8 cellular contexts compared by ENCODE assay signal in the genomic region with DNA sequence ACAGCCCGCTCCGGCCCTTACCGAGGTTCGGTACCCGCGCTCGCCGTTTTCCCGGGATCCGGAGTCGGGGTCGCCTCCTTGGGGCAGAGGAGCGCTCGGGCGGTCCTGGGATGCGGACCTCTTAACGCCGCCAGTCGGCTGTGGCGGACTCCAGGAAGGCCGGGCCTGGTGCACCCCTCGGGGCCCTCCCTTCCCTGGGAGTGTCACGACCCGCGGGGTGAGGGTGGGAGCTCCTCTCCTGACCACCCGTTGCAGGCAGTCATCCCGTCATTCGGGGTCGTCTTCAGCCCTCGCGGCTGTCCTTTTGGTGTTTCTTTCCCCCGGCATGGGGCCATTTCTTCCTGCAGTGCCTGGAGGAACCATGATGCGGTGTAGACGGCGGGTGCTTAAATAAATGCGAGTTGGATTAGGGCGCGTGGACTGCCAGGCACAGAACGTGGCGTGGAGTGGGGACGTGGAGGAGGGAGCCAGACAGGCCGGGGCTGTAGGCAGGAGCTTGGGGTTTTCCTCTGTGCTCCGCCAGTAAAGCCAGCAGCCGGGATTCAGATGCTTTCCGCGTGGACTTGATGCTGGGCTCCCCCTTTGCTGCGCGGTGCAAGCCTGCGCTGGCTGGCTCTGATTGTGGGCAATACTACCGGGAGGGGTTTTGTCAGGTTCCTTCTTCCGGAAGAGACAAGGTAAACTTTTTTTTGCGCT. TPM values are rescaled to one million over a fixed set of nuclear protein-coding genes. Genes with fewer than 3 reads are reported as not detected.
DNase-seq lines count a peak whose midpoint lies in the region; ATAC-seq and TF ChIP-seq lines count a peak whose summit lies in the region.

No MANE protein-coding gene starts in this region.

- H3K27ac Mint-ChIP-seq in CD4-positive, CD25-positive, alpha-beta regulatory T cell = peak overlapping the region; percentile 94 to 100 (median 94)

- peaks cover 3% of the 10 kb centered on the region for H3K36me3 Mint-ChIP-seq in CD4-positive, CD25-positive, alpha-beta regulatory T cell

- peak in 1 of 6 experiments; percentile 35 for TF ChIP-seq CTCF in adrenal gland (IDR thresholded peaks at IDR 0.05)

- peak overlapping the region; percentile 95 to 99 (median 96) for H3K4me3 Mint-ChIP-seq in CD4-positive, CD25-positive, alpha-beta regulatory T cell

- no peaks in the 10 kb centered on the region for H3K36me3 ChIP-seq in CD4-positive, CD25-positive, alpha-beta regulatory T cell (ENCODE audit: control insufficient read depth, insufficient read depth, low read length)
- no peaks in the 10 kb centered on the region for H3K36me3 ChIP-seq in adrenal gland (replicated peaks in 1 of 2)
- no peaks in the 10 kb centered on the region for H3K36me3 ChIP-seq in rectal smooth muscle tissue (ENCODE audit: control insufficient read depth, insufficient read depth, low read length)

- 0 to 1% (median 0%) methylated on average over 26 to 52 of the region's 52 CpGs for WGBS in adrenal gland, 4 donors
- under 1% methylated on average over 52 of the region's 52 CpGs for WGBS in right cardiac atrium

- H3K4me1 ChIP-seq in CD4-positive, CD25-positive, alpha-beta regulatory T cell (ENCODE audit: control insufficient read depth, insufficient read depth, low read length, poor library complexity, severe bottlenecking) = peaks cover 23% of the 10 kb centered on the region
- peaks cover 5 to 18% of the 10 kb centered on the region in 2 donors for H3K4me1 ChIP-seq in adrenal gland (replicated peaks in 1 of 2)
- H3K4me1 ChIP-seq in right cardiac atrium (ENCODE audit: control insufficient read depth, insufficient read depth, low read length) = no peaks in the 10 kb centered on the region
- H3K4me1 ChIP-seq in rectal smooth muscle tissue (ENCODE audit: control insufficient read depth, insufficient read depth, low read length) = no peaks in the 10 kb centered on the region

- peak overlapping the region; percentile 98 for H3K27ac ChIP-seq in CD4-positive, CD25-positive, alpha-beta regulatory T cell (ENCODE audit: insufficient read depth, low read length, poor library complexity, severe bottlenecking)
- H3K27ac ChIP-seq in adrenal gland (peak overlapping the region; percentile 95 to 99 (median 98)), right cardiac atrium (ENCODE audit: low read length) (peak overlapping the region; percentile 79), rectal smooth muscle tissue (ENCODE audit: low read depth, low read length) (peak overlapping the region; percentile 96)

- H3K9ac ChIP-seq in rectal smooth muscle tissue (ENCODE audit: low read length) = peak overlapping the region; percentile 88

- intact Hi-C loops in adrenal gland (cut with DNase I) = no loop called here
- intact Hi-C loops in right cardiac atrium (cut with DNase I) = no loop called here

- no peaks in the 10 kb centered on the region for H3K9me3 ChIP-seq in CD4-positive, CD25-positive, alpha-beta regulatory T cell (ENCODE audit: control insufficient read depth in 2 of 2, low read length in 2 of 2)
- H3K9me3 ChIP-seq in adrenal gland (replicated peaks in 1 of 3) (no peaks in the 10 kb centered on the region), right cardiac atrium (ENCODE audit: control insufficient read depth, low read length) (no peaks in the 10 kb centered on the region)

- DNase-seq in CD4-positive, CD25-positive, alpha-beta regulatory T cell = peak; percentile 45 to 78 (median 70)
- peak; percentile 51 to 74 (median 68) for DNase-seq in adrenal gland
- peak; percentile 54 to 75 (median 75) for DNase-seq in right cardiac atrium
- no peak for DNase-seq in NCI-H1048 (lab: John Stamatoyannopoulos, UW)

- H3K4me1 Mint-ChIP-seq in CD4-positive, CD25-positive, alpha-beta regulatory T cell = peaks cover 19 to 43% (median 30%) of the 10 kb centered on the region in 4 donors

- H3K9me3 Mint-ChIP-seq in CD4-positive, CD25-positive, alpha-beta regulatory T cell = peaks cover 0 to 4% (median 3%) of the 10 kb centered on the region in 7 donors

- H3K27me3 Mint-ChIP-seq in CD4-positive, CD25-positive, alpha-beta regulatory T cell = peaks cover 10% of the 10 kb centered on the region

- peak; percentile 4 to 5 for ATAC-seq in CD4-positive, CD25-positive, alpha-beta regulatory T cell (ENCODE audit: low read depth in 2 of 2)
- ATAC-seq in GM19043 (IDR thresholded peaks at IDR 0.05; ENCODE audit: low read depth, unreplicated experiment) = peak; percentile 21
- ATAC-seq in HG03378 (IDR thresholded peaks at IDR 0.05; ENCODE audit: unreplicated experiment) = peak; percentile 32
- ATAC-seq in SK-N-SH treated with all-trans-retinoic acid at 6 μM for 48 hours = peak; percentile 61
- peak; percentile 46 to 67 for ATAC-seq in right cardiac atrium

- peak overlapping the region; percentile 87 for H3K4me3 ChIP-seq in CD4-positive, CD25-positive, alpha-beta regulatory T cell (ENCODE audit: low read depth, low read length)
- H3K4me3 ChIP-seq in adrenal gland (peak overlapping the region; percentile 71 to 93 (median 76)), right cardiac atrium (ENCODE audit: low read length) (peak overlapping the region; percentile 83), rectal smooth muscle tissue (ENCODE audit: low read length) (peak overlapping the region; percentile 79)

- no peaks in the 10 kb centered on the region for H3K27me3 ChIP-seq in CD4-positive, CD25-positive, alpha-beta regulatory T cell (ENCODE audit: control insufficient read depth, insufficient read depth, low read length)
- H3K27me3 ChIP-seq in adrenal gland = no peaks in the 10 kb centered on the region
- H3K27me3 ChIP-seq in right cardiac atrium (ENCODE audit: control insufficient read depth, insufficient read depth) = no peaks in the 10 kb centered on the region
- H3K27me3 ChIP-seq in rectal smooth muscle tissue (ENCODE audit: control insufficient read depth, insufficient read depth, low read length) = no peaks in the 10 kb centered on the region

- TF ChIP-seq POLR2A in adrenal gland (IDR thresholded peaks at IDR 0.05) = peak; percentile 21 to 62

TF ChIP-seq in SK-N-SH treated with all-trans-retinoic acid at 6 μM for 48 hours, 23 proteins besides CTCF, POLR2A, EP300 and RAD21:
- TF ChIP-seq, protein P1, sequence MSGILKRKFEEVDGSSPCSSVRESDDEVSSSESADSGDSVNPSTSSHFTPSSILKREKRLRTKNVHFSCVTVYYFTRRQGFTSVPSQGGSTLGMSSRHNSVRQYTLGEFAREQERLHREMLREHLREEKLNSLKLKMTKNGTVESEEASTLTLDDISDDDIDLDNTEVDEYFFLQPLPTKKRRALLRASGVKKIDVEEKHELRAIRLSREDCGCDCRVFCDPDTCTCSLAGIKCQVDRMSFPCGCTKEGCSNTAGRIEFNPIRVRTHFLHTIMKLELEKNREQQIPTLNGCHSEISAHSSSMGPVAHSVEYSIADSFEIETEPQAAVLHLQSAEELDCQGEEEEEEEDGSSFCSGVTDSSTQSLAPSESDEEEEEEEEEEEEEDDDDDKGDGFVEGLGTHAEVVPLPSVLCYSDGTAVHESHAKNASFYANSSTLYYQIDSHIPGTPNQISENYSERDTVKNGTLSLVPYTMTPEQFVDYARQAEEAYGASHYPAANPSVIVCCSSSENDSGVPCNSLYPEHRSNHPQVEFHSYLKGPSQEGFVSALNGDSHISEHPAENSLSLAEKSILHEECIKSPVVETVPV (CRISPR knock-in tag; IDR thresholded peaks at IDR 0.05) = no peak
- TF ChIP-seq TOX (CRISPR knock-in tag; IDR thresholded peaks at IDR 0.05; ENCODE audit: borderline replicate concordance) (no peak), CSDC2 (CRISPR knock-in tag; IDR thresholded peaks at IDR 0.05) (no peak)
- TF ChIP-seq, protein P2, sequence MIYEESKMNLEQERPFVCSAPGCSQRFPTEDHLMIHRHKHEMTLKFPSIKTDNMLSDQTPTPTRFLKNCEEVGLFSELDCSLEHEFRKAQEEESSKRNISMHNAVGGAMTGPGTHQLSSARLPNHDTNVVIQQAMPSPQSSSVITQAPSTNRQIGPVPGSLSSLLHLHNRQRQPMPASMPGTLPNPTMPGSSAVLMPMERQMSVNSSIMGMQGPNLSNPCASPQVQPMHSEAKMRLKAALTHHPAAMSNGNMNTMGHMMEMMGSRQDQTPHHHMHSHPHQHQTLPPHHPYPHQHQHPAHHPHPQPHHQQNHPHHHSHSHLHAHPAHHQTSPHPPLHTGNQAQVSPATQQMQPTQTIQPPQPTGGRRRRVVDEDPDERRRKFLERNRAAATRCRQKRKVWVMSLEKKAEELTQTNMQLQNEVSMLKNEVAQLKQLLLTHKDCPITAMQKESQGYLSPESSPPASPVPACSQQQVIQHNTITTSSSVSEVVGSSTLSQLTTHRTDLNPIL (CRISPR knock-in tag; IDR thresholded peaks at IDR 0.05; ENCODE audit: low read depth) = no peak

RNA-seq across cellular contexts. Expression of a gene that starts 0.8 kb away (rescaled TPM):
- 99.0 TPM for total RNA-seq in CD4-positive, CD25-positive, alpha-beta regulatory T cell
- polyA plus RNA-seq in CD4-positive, CD25-positive, alpha-beta regulatory T cell = 10 to 100 TPM; 27.9 to 32.8 (median 30.0) TPM
- 10 to 100 TPM; 14.9 to 33.4 (median 25.9) TPM for total RNA-seq in adrenal gland
- polyA plus RNA-seq in adrenal gland = 10 to 100 TPM in 2 of 3 donors, 1 to 10 TPM in 1; 7.9 to 19.6 (median 11.3) TPM
- total RNA-seq in right cardiac atrium = 10 to 100 TPM; 16.0 to 20.6 (median 17.5) TPM
- 6.4 TPM for polyA plus RNA-seq in right cardiac atrium

Comparison
In these comparisons a context has a peak if more than half of its experiments do, and no peak if none do; other contexts are left out.
1. ATAC-seq: peak in every context shown above with its lines; median percentile 61 in SK-N-SH treated with all-trans-retinoic acid at 6 μM for 48 hours; 56 in right cardiac atrium; 32 in HG03378; 21 in GM19043; 4 in CD4-positive, CD25-positive, alpha-beta regulatory T cell.